In genomic region chr14:66923251-66923650, GRCh38 we compare ENCODE assay signal across 22 cellular contexts.
"Had no signal": no experiment of that assay in that cellular context is flagged by ENCODE, and none has a peak within 500 bp of the region (broad histone marks: within the 10 kb centered on the region; RNA-seq: fewer than 3 reads in every experiment).

No MANE protein-coding gene starts in this region.

- H3K4me1 Mint-ChIP-seq: stimulated activated naive B cell treated with anti-CD40 and anti-IgM and Interleukin-4, amounts not matched to agents 10 μg/mL and 1 μg/mL and 100 μg/mL, for 72 hours; stimulated activated naive CD8-positive, alpha-beta T cell treated with anti-CD3 and anti-CD28 coated beads, Interleukin-15, amount 100 ng/mL, for 72 hours had no signal

- FAIRE-seq: endometrium had no signal

- H3K9me3 ChIP-seq: esophagus muscularis mucosa, mucosa of descending colon, right atrium auricular region, thoracic aorta had no signal

- H3K36me3 ChIP-seq: thoracic aorta had no signal

- H3K4me1 ChIP-seq: esophagus muscularis mucosa, right atrium auricular region, sigmoid colon, transverse colon had no signal

- H3K4me2 ChIP-seq: hepatocyte had no signal

- H3K27ac ChIP-seq: dorsolateral prefrontal cortex, epithelial cell of prostate, esophagus muscularis mucosa, hepatocyte, right atrium auricular region, sigmoid colon, skin epidermis, thoracic aorta, transverse colon had no signal

- H3K4me3 Mint-ChIP-seq: naive thymus-derived CD8-positive, alpha-beta T cell; stimulated activated naive B cell treated with anti-CD40 and anti-IgM and Interleukin-4, amounts not matched to agents 10 μg/mL and 1 μg/mL and 100 μg/mL, for 72 hours; stimulated activated naive CD8-positive, alpha-beta T cell treated with anti-CD3 and anti-CD28 coated beads, Interleukin-15, amount 100 ng/mL, for 72 hours had no signal

- H2AFZ ChIP-seq: hepatocyte had no signal

- H3K27me3 ChIP-seq: dorsolateral prefrontal cortex, esophagus muscularis mucosa, hepatocyte, right atrium auricular region, sigmoid colon, transverse colon had no signal

- H3K27me3 Mint-ChIP-seq: naive thymus-derived CD8-positive, alpha-beta T cell; stimulated activated naive B cell treated with anti-CD40 and anti-IgM and Interleukin-4, amounts not matched to agents 10 μg/mL and 1 μg/mL and 100 μg/mL, for 72 hours; stimulated activated naive CD8-positive, alpha-beta T cell treated with anti-CD3 and anti-CD28 coated beads, Interleukin-15, amount 100 ng/mL, for 72 hours had no signal

- H3K79me2 ChIP-seq: hepatocyte had no signal

- H3K4me3 ChIP-seq: dorsolateral prefrontal cortex, esophagus muscularis mucosa, hepatocyte, mucosa of descending colon, right atrium auricular region, sigmoid colon, skin epidermis, thoracic aorta, transverse colon had no signal

- DNase-seq: cortex of kidney; dorsolateral prefrontal cortex; effector CD8-positive, alpha-beta T cell; foreskin fibroblast; head of caudate nucleus; kidney glomerular epithelial cell; mucosa of descending colon; naive thymus-derived CD8-positive, alpha-beta T cell; sigmoid colon; stimulated activated CD4-positive, alpha-beta T cell treated with anti-CD3 and anti-CD28 coated beads, Interleukin-2, amount 100 ng/mL, for 24 hours; stimulated activated CD4-positive, alpha-beta T cell treated with anti-CD3 and anti-CD28 coated beads, Interleukin-4, amount 100 ng/mL, for 4 hours; stimulated activated naive B cell treated with anti-CD40 and anti-IgM and Interleukin-4, amounts not matched to agents 10 μg/mL and 1 μg/mL and 100 μg/mL, for 72 hours; stimulated activated naive CD8-positive, alpha-beta T cell treated with anti-CD3 and anti-CD28 coated beads, Interleukin-15, amount 100 ng/mL, for 72 hours; substantia nigra; transverse colon had no signal

- H3K27ac Mint-ChIP-seq: naive thymus-derived CD8-positive, alpha-beta T cell; stimulated activated naive B cell treated with anti-CD40 and anti-IgM and Interleukin-4, amounts not matched to agents 10 μg/mL and 1 μg/mL and 100 μg/mL, for 72 hours; stimulated activated naive CD8-positive, alpha-beta T cell treated with anti-CD3 and anti-CD28 coated beads, Interleukin-15, amount 100 ng/mL, for 72 hours had no signal
